Comparison of ENCODE assay signal across 13 cellular contexts in the genomic region with DNA sequence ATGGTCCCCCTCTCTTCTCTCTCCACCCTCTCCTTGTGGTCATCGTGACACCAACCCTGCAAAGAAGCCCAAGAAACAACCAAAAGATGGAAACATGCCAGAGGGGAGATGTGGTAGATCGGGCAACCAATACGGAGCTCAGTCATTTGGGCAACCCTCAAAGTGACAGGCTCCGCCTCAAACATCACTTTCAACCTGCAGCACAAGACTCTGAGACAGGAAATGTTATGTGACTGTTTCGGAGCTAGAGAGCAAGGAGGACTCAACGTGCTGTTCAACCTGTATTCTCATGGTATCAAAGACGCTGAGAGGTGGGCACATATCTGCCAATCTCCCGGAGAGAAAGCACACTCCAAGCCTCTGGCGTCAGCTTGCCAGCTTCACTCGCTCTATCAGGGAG.
DNase-seq lines count a peak whose midpoint lies in the region; FAIRE-seq and TF ChIP-seq lines count a peak whose summit lies in the region.
"Had no signal": no experiment of that assay in that cellular context is flagged by ENCODE, and none has a peak within 500 bp of the region (broad histone marks: within the 10 kb centered on the region; RNA-seq: fewer than 3 reads in every experiment).

No MANE protein-coding gene starts in this region.

- no peak overlapping the region for H3K27ac Mint-ChIP-seq in activated naive CD4-positive, alpha-beta T cell treated with anti-CD3 and anti-CD28 coated beads, Interleukin-2, amount 10 ng/mL, durations not matched to agents 7 days and 5 days

- H3K4me3 Mint-ChIP-seq in activated naive CD4-positive, alpha-beta T cell treated with anti-CD3 and anti-CD28 coated beads, Interleukin-2, amount 10 ng/mL, durations not matched to agents 7 days and 5 days = peak overlapping the region; percentile 1

- CTCF ChIA-PET in activated naive CD4-positive, alpha-beta T cell treated with anti-CD3 and anti-CD28 coated beads, Interleukin-2, amount 10 ng/mL, durations not matched to agents 7 days and 5 days (lab: Charles Lee) = interaction anchor here (0.8 kb wide), 1 partner anchor 40 kb away, joined by 4 read pairs; no protein-coding TSS in a partner anchor
- CTCF ChIA-PET in GM10248 (lab: Yijun Ruan, JAX) = no interaction called here

- peaks cover 3% of the 10 kb centered on the region for H3K27me3 Mint-ChIP-seq in activated naive CD4-positive, alpha-beta T cell treated with anti-CD3 and anti-CD28 coated beads, Interleukin-2, amount 10 ng/mL, durations not matched to agents 7 days and 5 days

- peak; percentile 56 for FAIRE-seq in GM18507 (lab: Jason Lieb, UNC)

- POLR2A ChIA-PET in GM10248 (lab: Yijun Ruan, JAX) = interaction anchor here (0.6 kb wide), 1 partner anchor 1176 kb away, joined by 4 read pairs; no protein-coding TSS in a partner anchor

- H3K36me3 Mint-ChIP-seq in activated naive CD4-positive, alpha-beta T cell treated with anti-CD3 and anti-CD28 coated beads, Interleukin-2, amount 10 ng/mL, durations not matched to agents 7 days and 5 days = no peaks in the 10 kb centered on the region

- TF ChIP-seq CTCF in GM10248 (IDR thresholded peaks at IDR 0.05; ENCODE audit: control extremely low read depth, extremely low read depth, low read depth, missing control alignments) = no peak
- TF ChIP-seq CTCF in GM10266 (IDR thresholded peaks at IDR 0.05; ENCODE audit: control insufficient read depth, insufficient read depth, low read depth, missing control alignments) = no peak

- H3K9me3 Mint-ChIP-seq in activated naive CD4-positive, alpha-beta T cell treated with anti-CD3 and anti-CD28 coated beads, Interleukin-2, amount 10 ng/mL, durations not matched to agents 7 days and 5 days = no peaks in the 10 kb centered on the region

- peaks cover 15% of the 10 kb centered on the region for H3K4me1 Mint-ChIP-seq in activated naive CD4-positive, alpha-beta T cell treated with anti-CD3 and anti-CD28 coated beads, Interleukin-2, amount 10 ng/mL, durations not matched to agents 7 days and 5 days

- DNase-seq in GM18507 (ENCODE audit: extremely low spot score, insufficient read length, low read depth) = no peak
- peak; percentile 11 to 14 for DNase-seq in activated CD4-positive, alpha-beta T cell treated with anti-CD3 and anti-CD28 coated beads, Interleukin-2, amount 50 U/mL, for 4 hours
- DNase-seq in activated naive CD4-positive, alpha-beta T cell treated with anti-CD3 and anti-CD28 coated beads, Interleukin-2, amount 10 ng/mL, durations not matched to agents 7 days and 5 days = peak; percentile 51
- peak; percentile 6 to 35 for DNase-seq in stimulated activated CD4-positive, alpha-beta T cell treated with anti-CD3 and anti-CD28 coated beads, Interleukin-1b, Interleukin-23, amount 100 ng/mL, for 4 hours (ENCODE audit: low read depth in 2 of 2)
- DNase-seq in SKM-1 treated with dmso at 0.1 percent for 144 hours (lab: John Stamatoyannopoulos, UW; ENCODE audit: unreplicated experiment) = no peak
- DNase-seq in GM10248 (ENCODE audit: extremely low spot score) = no peak
- no peak for DNase-seq in T-helper 9 cell
- no peak for DNase-seq in GM10266 (ENCODE audit: extremely low spot score)
- DNase-seq: amygdala, cortex of kidney, HCEC 1CT, mesendoderm, NCI-H2171 had no signal

Comparison
In these comparisons a context has a peak if more than half of its experiments do, and no peak if none do; other contexts are left out.
1. DNase-seq: peak in activated CD4-positive, alpha-beta T cell treated with anti-CD3 and anti-CD28 coated beads, Interleukin-2, amount 50 U/mL, for 4 hours (2 of 2), activated naive CD4-positive, alpha-beta T cell treated with anti-CD3 and anti-CD28 coated beads, Interleukin-2, amount 10 ng/mL, durations not matched to agents 7 days and 5 days (single experiment) and stimulated activated CD4-positive, alpha-beta T cell treated with anti-CD3 and anti-CD28 coated beads, Interleukin-1b, Interleukin-23, amount 100 ng/mL, for 4 hours (2 of 2); none in GM18507 (single experiment), SKM-1 treated with dmso at 0.1 percent for 144 hours (single experiment), GM10248 (single experiment), T-helper 9 cell (single experiment) and GM10266 (single experiment).